In the genomic region with DNA sequence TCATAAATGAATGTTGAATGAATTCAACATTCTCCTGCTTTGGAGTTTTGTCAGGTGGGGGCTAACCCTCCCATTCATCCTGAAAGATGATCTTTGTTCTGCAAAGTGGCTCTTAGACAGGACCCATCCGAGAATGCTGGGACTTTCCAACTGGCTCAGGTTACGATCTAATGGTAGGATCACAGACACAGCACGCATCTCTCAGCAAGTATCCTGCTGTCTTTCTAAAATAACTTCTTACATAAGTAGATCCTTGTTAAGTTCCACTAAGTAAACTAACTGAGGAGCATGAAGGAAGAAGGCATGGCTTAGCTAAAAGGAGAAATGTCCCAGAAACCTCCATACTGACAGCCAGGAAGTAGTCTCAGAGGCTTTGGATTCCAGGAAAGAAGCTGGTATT, we compare ENCODE assay signal across 10 cellular contexts. TPM values are rescaled to one million over a fixed set of nuclear protein-coding genes. Genes with fewer than 3 reads are reported as not detected.
A peak's percentile ranks its signal among the peaks of the same experiment; 100 is the strongest.
DNase-seq lines count a peak whose midpoint lies in the region; ATAC-seq and TF ChIP-seq lines count a peak whose summit lies in the region.
"Had no signal": no experiment of that assay in that cellular context is flagged by ENCODE, and none has a peak within 500 bp of the region (broad histone marks: within the 10 kb centered on the region; RNA-seq: fewer than 3 reads in every experiment).

No MANE protein-coding gene starts in this region.

- TF ChIP-seq CTCF in Peyer's patch (IDR thresholded peaks at IDR 0.05) (no peak), fibroblast of villous mesenchyme (IDR thresholded peaks at IDR 0.05; ENCODE audit: insufficient read depth, low read depth, low read length) (no peak), sigmoid colon (IDR thresholded peaks at IDR 0.05) (no peak)

- H3K27me3 ChIP-seq in Peyer's patch (no peaks in the 10 kb centered on the region), sigmoid colon (no peaks in the 10 kb centered on the region)

- H3K4me3 ChIP-seq in Peyer's patch (no peak overlapping the region), fibroblast of villous mesenchyme (ENCODE audit: low read depth, low read length) (no peak overlapping the region), sigmoid colon (peak overlapping the region in 1 of 4 donors; percentile 2)

- DNase-seq in EL (peak; percentile 17), Peyer's patch (no peak), fibroblast of villous mesenchyme (ENCODE audit: low read depth) (peak; percentile 71), sigmoid colon (no peak), NCI-H82 (lab: John Stamatoyannopoulos, UW) (no peak), cerebellar cortex (ENCODE audit: low spot score) (no peak)
- DNase-seq: stimulated activated CD4-positive, alpha-beta T cell treated with anti-CD3 and anti-CD28 coated beads, Interleukin-2, amount 100 ng/mL, for 24 hours; T-helper 9 cell had no signal

- H3K36me3 ChIP-seq in Peyer's patch (no peaks in the 10 kb centered on the region), sigmoid colon (no peaks in the 10 kb centered on the region)

- peak overlapping the region in 3 of 4 donors; percentile 29 to 53 (median 41) for H3K27ac ChIP-seq in Peyer's patch
- H3K27ac ChIP-seq in sigmoid colon: peak overlapping the region; percentile 71 to 86 (median 78)

- intact Hi-C loops in sigmoid colon (cut with DNase I): loop anchor here (1.0 to 2.0 kb wide), 2 partner anchors 25 to 95 kb away; partner anchors contain the start of gene TTLL4

- 46 to 55% methylated on average over 3 of the region's 3 CpGs for WGBS in sigmoid colon, 2 donors

- H3K4me1 ChIP-seq in Peyer's patch (peaks cover 0 to 17% (median 0%) of the 10 kb centered on the region in 4 donors), sigmoid colon (peaks cover 0 to 27% (median 19%) of the 10 kb centered on the region in 4 donors)

- TF ChIP-seq POLR2A in Peyer's patch (IDR thresholded peaks at IDR 0.05) (no peak), sigmoid colon (IDR thresholded peaks at IDR 0.05) (no peak)

- peak in 2 of 4 donors; percentile 36 to 67 for TF ChIP-seq EP300 in sigmoid colon (IDR thresholded peaks at IDR 0.05)

- H3K9me3 ChIP-seq in Peyer's patch: no peaks in the 10 kb centered on the region
- peaks cover 0 to 5% (median 0%) of the 10 kb centered on the region in 4 donors for H3K9me3 ChIP-seq in sigmoid colon

- ATAC-seq in HG02840 (IDR thresholded peaks at IDR 0.05; ENCODE audit: low FRiP score, unreplicated experiment): no peak
- ATAC-seq in GM19395 (IDR thresholded peaks at IDR 0.05; ENCODE audit: unreplicated experiment): no peak

RNA-seq across cellular contexts. Expression of gene CYP27A1, which starts 23.7 kb away (rescaled TPM):
- total RNA-seq in Peyer's patch: 100 to 1,000 TPM in 3 of 4 donors, 10 to 100 TPM in 1; 68.5 to 277 (median 168) TPM
- total RNA-seq in fibroblast of villous mesenchyme: 4.7 and 16.1 TPM in 2 replicates
- total RNA-seq in sigmoid colon: 10 to 100 TPM; 21.9 to 30.1 (median 25.7) TPM
- 10 to 100 TPM; 13.5 to 17.4 (median 14.6) TPM for polyA plus RNA-seq in sigmoid colon

RNA-seq across cellular contexts. Expression of gene PRKAG3, which starts 26.0 kb away (rescaled TPM):
- not detected for total RNA-seq in Peyer's patch
- not detected in 2 replicates for total RNA-seq in fibroblast of villous mesenchyme
- not detected for total RNA-seq in sigmoid colon
- polyA plus RNA-seq in sigmoid colon: not detected

RNA-seq across cellular contexts. Expression of gene WNT6, which starts 54.0 kb away (rescaled TPM):
- total RNA-seq in Peyer's patch: not detected
- not detected in 2 replicates for total RNA-seq in fibroblast of villous mesenchyme
- total RNA-seq in sigmoid colon: 1 to 10 TPM; 2.6 to 3.9 (median 3.1) TPM
- polyA plus RNA-seq in sigmoid colon: 1 to 10 TPM in 1 of 3 donors, not detected in 2; 1.5 TPM

Comparison
In these comparisons a context has a peak if more than half of its experiments do, and no peak if none do; other contexts are left out.
1. DNase-seq: peak in EL (single experiment) and fibroblast of villous mesenchyme (single experiment); none in Peyer's patch (0 of 3), sigmoid colon (single experiment), NCI-H82 (single experiment) and cerebellar cortex (single experiment).